Comparison of ENCODE assay signal across 20 cellular contexts in genomic region chr4:183405371-183405770, GRCh38. TPM values are rescaled to one million over a fixed set of nuclear protein-coding genes. Genes with fewer than 3 reads are reported as not detected.
DNase-seq lines count a peak whose midpoint lies in the region; ATAC-seq and TF ChIP-seq lines count a peak whose summit lies in the region.
"Had no signal": no experiment of that assay in that cellular context is flagged by ENCODE, and none has a peak within 500 bp of the region (broad histone marks: within the 10 kb centered on the region; RNA-seq: fewer than 3 reads in every experiment).

No MANE protein-coding gene starts in this region.

- TF ChIP-seq POLR2A in sigmoid colon (IDR thresholded peaks at IDR 0.05) (no peak), lower leg skin (IDR thresholded peaks at IDR 0.05) (no peak)

- DNase-seq in activated T-cell treated with anti-CD3 and anti-CD28 coated beads, Interleukin-2, amount 50 U/mL, for 72 hours, result no peak
- DNase-seq in activated T-cell treated with anti-CD3 and anti-CD28 coated beads, Interleukin-2, amount 50 U/mL, for 1 hour, result no peak
- DNase-seq in T-helper 17 cell (no peak), immature natural killer cell (no peak), sigmoid colon (peak; percentile 14), lower leg skin (ENCODE audit: low spot score in 2 of 2) (no peak)
- DNase-seq: AML-193; CD4-positive, CD25-positive, alpha-beta regulatory T cell; DMS79 treated with DMSO at 0.1 percent for 48 hours; GM23248; NCI-H1092 treated with DMSO at 0.1 percent for 48 hours; NCI-H1694 treated with DMSO at 0.1 percent for 48 hours; NCI-H345; NCI-H526 treated with DMSO at 0.1 percent for 48 hours; NK-92 treated with Interleukin-12 subunit alpha and Interleukin-12 subunit beta, amount 100 ng/mL, for 24 hours; OCI-M1; RPMI8226 had no signal

- no peaks in the 10 kb centered on the region for H3K9me3 Mint-ChIP-seq in activated T-cell treated with anti-CD3 and anti-CD28 coated beads, Interleukin-2, amount 50 U/mL, for 72 hours
- no peaks in the 10 kb centered on the region for H3K9me3 Mint-ChIP-seq in immature natural killer cell
- H3K9me3 Mint-ChIP-seq: CD4-positive, CD25-positive, alpha-beta regulatory T cell had no signal

- no peak for TF ChIP-seq CTCF in sigmoid colon (IDR thresholded peaks at IDR 0.05)
- TF ChIP-seq CTCF in lower leg skin (IDR thresholded peaks at IDR 0.05), result no peak

- TF ChIP-seq EP300 in sigmoid colon (IDR thresholded peaks at IDR 0.05), result no peak

- H3K4me3 ChIP-seq in sigmoid colon (no peak overlapping the region), lower leg skin (ENCODE audit: low read depth, poor library complexity, severe bottlenecking) (no peak overlapping the region)
- H3K4me3 ChIP-seq: GM23248 had no signal

- peaks cover 1% of the 10 kb centered on the region for H3K27me3 Mint-ChIP-seq in activated T-cell treated with anti-CD3 and anti-CD28 coated beads, Interleukin-2, amount 50 U/mL, for 72 hours (ENCODE audit: low read depth)
- H3K27me3 Mint-ChIP-seq in T-helper 17 cell (no peaks in the 10 kb centered on the region), immature natural killer cell (ENCODE audit: low read depth in 3 of 3) (peaks cover 7 to 13% (median 10%) of the 10 kb centered on the region in 3 donors)

- H3K27me3 ChIP-seq in sigmoid colon, result no peaks in the 10 kb centered on the region

- 77 to 85% methylated on average over 10 of the region's 10 CpGs for WGBS in sigmoid colon, 2 donors
- WGBS in lower leg skin, 2 donors, result 81 to 82% methylated on average over 10 of the region's 10 CpGs

- no peak overlapping the region for H3K27ac ChIP-seq in sigmoid colon
- H3K27ac ChIP-seq: GM23248, KMS-11 had no signal

- peaks cover 19% of the 10 kb centered on the region for H3K4me1 Mint-ChIP-seq in activated T-cell treated with anti-CD3 and anti-CD28 coated beads, Interleukin-2, amount 50 U/mL, for 72 hours (ENCODE audit: low read depth)
- H3K4me1 Mint-ChIP-seq in T-helper 17 cell (peaks cover 10% of the 10 kb centered on the region), immature natural killer cell (peaks cover 8 to 15% of the 10 kb centered on the region in 2 donors)

- H3K9me3 ChIP-seq in T-helper 17 cell (ENCODE audit: control insufficient read depth, low read length, poor library complexity, severe bottlenecking) (no peaks in the 10 kb centered on the region), sigmoid colon (no peaks in the 10 kb centered on the region)

- no peak for ATAC-seq in activated T-cell treated with anti-CD3 and anti-CD28 coated beads, Interleukin-2, amount 50 U/mL, for 72 hours (replicated peaks in 1 of 2)
- ATAC-seq in T-helper 17 cell (no peak), GM18861 (IDR thresholded peaks at IDR 0.05; ENCODE audit: unreplicated experiment) (no peak), GM18517 (IDR thresholded peaks at IDR 0.05; ENCODE audit: unreplicated experiment) (no peak)

- peak overlapping the region in 1 of 2 donors; percentile 59 for H3K4me3 Mint-ChIP-seq in activated T-cell treated with anti-CD3 and anti-CD28 coated beads, Interleukin-2, amount 50 U/mL, for 72 hours
- H3K4me3 Mint-ChIP-seq in T-helper 17 cell (no peak overlapping the region), immature natural killer cell (peak overlapping the region in 4 of 5 donors; percentile 30 to 66 (median 42))

- H3K36me3 Mint-ChIP-seq in activated T-cell treated with anti-CD3 and anti-CD28 coated beads, Interleukin-2, amount 50 U/mL, for 72 hours (ENCODE audit: insufficient read depth in 2 of 2), result no peaks in the 10 kb centered on the region
- H3K36me3 Mint-ChIP-seq in T-helper 17 cell (ENCODE audit: low read depth), result no peaks in the 10 kb centered on the region
- no peaks in the 10 kb centered on the region for H3K36me3 Mint-ChIP-seq in immature natural killer cell
- H3K36me3 Mint-ChIP-seq: CD4-positive, CD25-positive, alpha-beta regulatory T cell had no signal

- intact Hi-C loops in sigmoid colon (cut with DNase I) (loop anchor here (10.0 kb wide), 1 partner anchor 481 kb away; no protein-coding TSS in a partner anchor), lower leg skin (cut with DNase I; ENCODE audit: low total_unique reads) (no loop called here)

- H3K27ac Mint-ChIP-seq in activated T-cell treated with anti-CD3 and anti-CD28 coated beads, Interleukin-2, amount 50 U/mL, for 72 hours, result peak overlapping the region; percentile 73
- H3K27ac Mint-ChIP-seq in T-helper 17 cell (peak overlapping the region; percentile 47), immature natural killer cell (peak overlapping the region in 3 of 6 donors; percentile 34 to 50 (median 46))

- H3K36me3 ChIP-seq in sigmoid colon, result no peaks in the 10 kb centered on the region

- H3K4me1 ChIP-seq in sigmoid colon, result peaks cover 0 to 8% (median 0%) of the 10 kb centered on the region in 4 donors

RNA-seq across cellular contexts. Expression of gene CDKN2AIP, which starts 39.1 kb away (rescaled TPM):
- 10 to 100 TPM; 29.7 to 48.0 TPM for total RNA-seq in activated T-cell treated with anti-CD3 and anti-CD28 coated beads, Interleukin-2, amount 50 U/mL, for 72 hours
- total RNA-seq in T-helper 17 cell, result 10 to 100 TPM; 25.9 to 33.4 TPM
- polyA plus RNA-seq in immature natural killer cell, result 10 to 100 TPM; 10.7 to 41.3 (median 28.8) TPM
- total RNA-seq in sigmoid colon, result 10 to 100 TPM; 17.7 to 35.0 (median 27.4) TPM
- polyA plus RNA-seq in sigmoid colon, result 10 to 100 TPM; 12.9 to 14.8 (median 13.2) TPM
- total RNA-seq in lower leg skin, result 10 to 100 TPM; 20.9 to 30.8 (median 26.1) TPM
